In genomic region chr4:83456184-83456501, GRCh38 we compare ENCODE assay signal across 1 cellular context.
TF ChIP-seq lines count a peak whose summit lies in the region.

No MANE protein-coding gene starts in this region.

TF ChIP-seq in HepG2, 621 proteins besides CTCF, POLR2A, EP300 and RAD21 (continued from another document):
- TF ChIP-seq RNF2 (conservative IDR thresholded peaks at IDR 0.05; ENCODE audit: low read depth) (no peak), NKX3-1 (CRISPR knock-in tag; IDR thresholded peaks at IDR 0.05) (peak; percentile 5; the same call in 1 of the 2 replicates), DNMT1 (CRISPR knock-in tag; IDR thresholded peaks at IDR 0.05) (no peak), FOXK2 (IDR thresholded peaks at IDR 0.05) (no peak), NRL (CRISPR knock-in tag; IDR thresholded peaks at IDR 0.05; ENCODE audit: borderline replicate concordance) (no peak), MEIS1 (CRISPR knock-in tag; IDR thresholded peaks at IDR 0.05; ENCODE audit: borderline replicate concordance) (no peak), ZSCAN9 (CRISPR knock-in tag; IDR thresholded peaks at IDR 0.05; ENCODE audit: borderline replicate concordance) (no peak), AHR (CRISPR knock-in tag; IDR thresholded peaks at IDR 0.05) (no peak), ZNF383 (CRISPR knock-in tag; IDR thresholded peaks at IDR 0.05; ENCODE audit: borderline replicate concordance) (no peak), ATF6 (CRISPR knock-in tag; conservative IDR thresholded peaks at IDR 0.05) (no peak), FOSL1 (CRISPR knock-in tag; IDR thresholded peaks at IDR 0.05; ENCODE audit: borderline replicate concordance) (no peak), TBP (CRISPR knock-in tag; IDR thresholded peaks at IDR 0.05) (no peak), MYC (CRISPR knock-in tag; IDR thresholded peaks at IDR 0.05; ENCODE audit: borderline replicate concordance) (no peak), SYNCRIP (IDR thresholded peaks at IDR 0.05; ENCODE audit: insufficient read depth, low read depth, low read length) (no peak), ZNF280B (CRISPR knock-in tag; IDR thresholded peaks at IDR 0.05; ENCODE audit: borderline replicate concordance) (no peak), TERF1 (CRISPR knock-in tag; IDR thresholded peaks at IDR 0.05) (no peak), KLF12 (CRISPR knock-in tag; IDR thresholded peaks at IDR 0.05; ENCODE audit: borderline replicate concordance) (no peak), KDM2A (CRISPR knock-in tag; IDR thresholded peaks at IDR 0.05; ENCODE audit: borderline replicate concordance, low read depth) (no peak), ZNF20 (CRISPR knock-in tag; IDR thresholded peaks at IDR 0.05) (0 out of 2 replicates have a peak, but pooled peaks have one; percentile 12), CHCHD3 (CRISPR knock-in tag; IDR thresholded peaks at IDR 0.05) (no peak), KDM5A (IDR thresholded peaks at IDR 0.05; ENCODE audit: borderline replicate concordance, low read length) (peak; percentile 95), FLYWCH1 (CRISPR knock-in tag; IDR thresholded peaks at IDR 0.05) (no peak), ISX (CRISPR knock-in tag; conservative IDR thresholded peaks at IDR 0.05) (0 out of 2 replicates have a peak, but pooled peaks have one; percentile 42), DNMT3B (CRISPR knock-in tag; conservative IDR thresholded peaks at IDR 0.05) (no peak), ZNF550 (CRISPR knock-in tag; IDR thresholded peaks at IDR 0.05; ENCODE audit: borderline replicate concordance) (no peak), THYN1 (CRISPR knock-in tag; IDR thresholded peaks at IDR 0.05; ENCODE audit: borderline replicate concordance, low read depth) (0 out of 2 replicates have a peak, but pooled peaks have one; percentile 14), ATM (IDR thresholded peaks at IDR 0.05; ENCODE audit: borderline replicate concordance) (no peak), SP5 (CRISPR knock-in tag; IDR thresholded peaks at IDR 0.05; ENCODE audit: borderline replicate concordance, low read depth) (no peak), ESRRA (CRISPR knock-in tag; IDR thresholded peaks at IDR 0.05; ENCODE audit: low read depth) (no peak), ONECUT2 (CRISPR knock-in tag; IDR thresholded peaks at IDR 0.05) (no peak), ZNF709 (CRISPR knock-in tag; IDR thresholded peaks at IDR 0.05) (no peak; the same call in 1 of the 2 replicates), IRF1 (CRISPR knock-in tag; IDR thresholded peaks at IDR 0.05; ENCODE audit: low read depth) (no peak), MEF2D (CRISPR knock-in tag; IDR thresholded peaks at IDR 0.05) (no peak; the same call in 1 of the 2 replicates), PHF8 (CRISPR knock-in tag; IDR thresholded peaks at IDR 0.05) (peak; percentile 23; the same call in 1 of the 2 replicates), SP140L (CRISPR knock-in tag; IDR thresholded peaks at IDR 0.05; ENCODE audit: borderline replicate concordance) (0 out of 2 replicates have a peak, but pooled peaks have one; percentile 20), GATAD2A (CRISPR knock-in tag; IDR thresholded peaks at IDR 0.05) (no peak), SNAI1 (CRISPR knock-in tag; IDR thresholded peaks at IDR 0.05; ENCODE audit: borderline replicate concordance) (no peak), DPF2 (CRISPR knock-in tag; IDR thresholded peaks at IDR 0.05; ENCODE audit: borderline replicate concordance, low read depth) (no peak), MTF2 (CRISPR knock-in tag; IDR thresholded peaks at IDR 0.05; ENCODE audit: borderline replicate concordance) (no peak), TP53 (CRISPR knock-in tag; conservative IDR thresholded peaks at IDR 0.05) (0 out of 2 replicates have a peak, but pooled peaks have one; percentile 1), ZNF337 (CRISPR knock-in tag; IDR thresholded peaks at IDR 0.05; ENCODE audit: borderline replicate concordance, low read depth) (no peak), ATF4 (CRISPR knock-in tag; IDR thresholded peaks at IDR 0.05) (no peak), CENPBD1 (CRISPR knock-in tag; IDR thresholded peaks at IDR 0.05; ENCODE audit: borderline replicate concordance, low read depth) (no peak), MZF1 (CRISPR knock-in tag; IDR thresholded peaks at IDR 0.05; ENCODE audit: borderline replicate concordance) (no peak), MAFK (conservative IDR thresholded peaks at IDR 0.05 in 1 of 2, IDR thresholded peaks at IDR 0.05 in 1 of 2; ENCODE audit: low read length in 2 of 2) (no peak), LRRFIP1 (CRISPR knock-in tag; conservative IDR thresholded peaks at IDR 0.05) (no peak), SIX1 (CRISPR knock-in tag; IDR thresholded peaks at IDR 0.05; ENCODE audit: borderline replicate concordance) (no peak)
- TF ChIP-seq, protein P1, sequence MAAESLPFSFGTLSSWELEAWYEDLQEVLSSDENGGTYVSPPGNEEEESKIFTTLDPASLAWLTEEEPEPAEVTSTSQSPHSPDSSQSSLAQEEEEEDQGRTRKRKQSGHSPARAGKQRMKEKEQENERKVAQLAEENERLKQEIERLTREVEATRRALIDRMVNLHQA (CRISPR knock-in tag; IDR thresholded peaks at IDR 0.05): no peak
- TF ChIP-seq, protein P2, sequence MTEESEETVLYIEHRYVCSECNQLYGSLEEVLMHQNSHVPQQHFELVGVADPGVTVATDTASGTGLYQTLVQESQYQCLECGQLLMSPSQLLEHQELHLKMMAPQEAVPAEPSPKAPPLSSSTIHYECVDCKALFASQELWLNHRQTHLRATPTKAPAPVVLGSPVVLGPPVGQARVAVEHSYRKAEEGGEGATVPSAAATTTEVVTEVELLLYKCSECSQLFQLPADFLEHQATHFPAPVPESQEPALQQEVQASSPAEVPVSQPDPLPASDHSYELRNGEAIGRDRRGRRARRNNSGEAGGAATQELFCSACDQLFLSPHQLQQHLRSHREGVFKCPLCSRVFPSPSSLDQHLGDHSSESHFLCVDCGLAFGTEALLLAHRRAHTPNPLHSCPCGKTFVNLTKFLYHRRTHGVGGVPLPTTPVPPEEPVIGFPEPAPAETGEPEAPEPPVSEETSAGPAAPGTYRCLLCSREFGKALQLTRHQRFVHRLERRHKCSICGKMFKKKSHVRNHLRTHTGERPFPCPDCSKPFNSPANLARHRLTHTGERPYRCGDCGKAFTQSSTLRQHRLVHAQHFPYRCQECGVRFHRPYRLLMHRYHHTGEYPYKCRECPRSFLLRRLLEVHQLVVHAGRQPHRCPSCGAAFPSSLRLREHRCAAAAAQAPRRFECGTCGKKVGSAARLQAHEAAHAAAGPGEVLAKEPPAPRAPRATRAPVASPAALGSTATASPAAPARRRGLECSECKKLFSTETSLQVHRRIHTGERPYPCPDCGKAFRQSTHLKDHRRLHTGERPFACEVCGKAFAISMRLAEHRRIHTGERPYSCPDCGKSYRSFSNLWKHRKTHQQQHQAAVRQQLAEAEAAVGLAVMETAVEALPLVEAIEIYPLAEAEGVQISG (CRISPR knock-in tag; IDR thresholded peaks at IDR 0.05): no peak
- TF ChIP-seq, protein P3, sequence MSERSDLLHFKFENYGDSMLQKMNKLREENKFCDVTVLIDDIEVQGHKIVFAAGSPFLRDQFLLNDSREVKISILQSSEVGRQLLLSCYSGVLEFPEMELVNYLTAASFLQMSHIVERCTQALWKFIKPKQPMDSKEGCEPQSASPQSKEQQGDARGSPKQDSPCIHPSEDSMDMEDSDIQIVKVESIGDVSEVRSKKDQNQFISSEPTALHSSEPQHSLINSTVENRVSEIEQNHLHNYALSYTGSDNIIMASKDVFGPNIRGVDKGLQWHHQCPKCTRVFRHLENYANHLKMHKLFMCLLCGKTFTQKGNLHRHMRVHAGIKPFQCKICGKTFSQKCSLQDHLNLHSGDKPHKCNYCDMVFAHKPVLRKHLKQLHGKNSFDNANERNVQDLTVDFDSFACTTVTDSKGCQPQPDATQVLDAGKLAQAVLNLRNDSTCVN (CRISPR knock-in tag; IDR thresholded peaks at IDR 0.05; ENCODE audit: borderline replicate concordance): no peak
- TF ChIP-seq, protein P4, sequence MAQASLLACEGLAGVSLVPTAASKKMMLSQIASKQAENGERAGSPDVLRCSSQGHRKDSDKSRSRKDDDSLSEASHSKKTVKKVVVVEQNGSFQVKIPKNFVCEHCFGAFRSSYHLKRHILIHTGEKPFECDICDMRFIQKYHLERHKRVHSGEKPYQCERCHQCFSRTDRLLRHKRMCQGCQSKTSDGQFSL (CRISPR knock-in tag; IDR thresholded peaks at IDR 0.05): no peak
- TF ChIP-seq, protein P5, sequence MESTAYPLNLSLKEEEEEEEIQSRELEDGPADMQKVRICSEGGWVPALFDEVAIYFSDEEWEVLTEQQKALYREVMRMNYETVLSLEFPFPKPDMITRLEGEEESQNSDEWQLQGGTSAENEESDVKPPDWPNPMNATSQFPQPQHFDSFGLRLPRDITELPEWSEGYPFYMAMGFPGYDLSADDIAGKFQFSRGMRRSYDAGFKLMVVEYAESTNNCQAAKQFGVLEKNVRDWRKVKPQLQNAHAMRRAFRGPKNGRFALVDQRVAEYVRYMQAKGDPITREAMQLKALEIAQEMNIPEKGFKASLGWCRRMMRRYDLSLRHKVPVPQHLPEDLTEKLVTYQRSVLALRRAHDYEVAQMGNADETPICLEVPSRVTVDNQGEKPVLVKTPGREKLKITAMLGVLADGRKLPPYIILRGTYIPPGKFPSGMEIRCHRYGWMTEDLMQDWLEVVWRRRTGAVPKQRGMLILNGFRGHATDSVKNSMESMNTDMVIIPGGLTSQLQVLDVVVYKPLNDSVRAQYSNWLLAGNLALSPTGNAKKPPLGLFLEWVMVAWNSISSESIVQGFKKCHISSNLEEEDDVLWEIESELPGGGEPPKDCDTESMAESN (CRISPR knock-in tag; conservative IDR thresholded peaks at IDR 0.05): no peak
